ENCODE assay signal across 18 cellular contexts in genomic region chr5:73039082-73039481, GRCh38.
DNase-seq lines count a peak whose midpoint lies in the region; ATAC-seq, FAIRE-seq and TF ChIP-seq lines count a peak whose summit lies in the region.
"Had no signal": no experiment of that assay in that cellular context is flagged by ENCODE, and none has a peak within 500 bp of the region (broad histone marks: within the 10 kb centered on the region; RNA-seq: fewer than 3 reads in every experiment).

No MANE protein-coding gene starts in this region.

- H3K4me2 ChIP-seq in GM23248 (ENCODE audit: unreplicated experiment) (no peak overlapping the region), keratinocyte (ENCODE audit: control insufficient read depth, extremely low read depth, insufficient read depth, low read depth, low read length) (no peak overlapping the region)
- H3K4me2 ChIP-seq: smooth muscle cell had no signal

- FAIRE-seq in keratinocyte (lab: Jason Lieb, UNC) = peak; percentile 29
- FAIRE-seq: bronchial epithelial cell, endometrium had no signal

- in situ Hi-C loops in GM23248 (cut with MboI) = no loop called here

- dilution Hi-C loops in keratinocyte (cut with MboI; ENCODE audit: extremely low pct_ligation_motif_present, low sequenced_read_pairs) = no loop called here

- no peak for ATAC-seq in heart left ventricle
- ATAC-seq: heart right ventricle had no signal

- H3K9me3 ChIP-seq in GM23248 (ENCODE audit: low read depth) = no peaks in the 10 kb centered on the region
- no peaks in the 10 kb centered on the region for H3K9me3 ChIP-seq in keratinocyte (ENCODE audit: control insufficient read depth, low read depth, low read length)
- no peaks in the 10 kb centered on the region for H3K9me3 ChIP-seq in heart left ventricle
- H3K9me3 ChIP-seq: heart right ventricle had no signal

- H3K27me3 ChIP-seq in GM23248 (replicated peaks; ENCODE audit: insufficient read depth) (no peaks in the 10 kb centered on the region), keratinocyte (ENCODE audit: control insufficient read depth, extremely low read depth, insufficient read depth, low read length) (no peaks in the 10 kb centered on the region), heart left ventricle (no peaks in the 10 kb centered on the region)
- H3K27me3 ChIP-seq: heart right ventricle had no signal

- H3K9me2 ChIP-seq in GM23248 (ENCODE audit: insufficient read depth) = no peaks in the 10 kb centered on the region

- peaks cover 21% of the 10 kb centered on the region; the same call in 1 of the 2 replicates for H3K36me3 ChIP-seq in GM23248 (ENCODE audit: low read depth)
- H3K36me3 ChIP-seq in keratinocyte (ENCODE audit: control insufficient read depth in 2 of 2, extremely low read depth in 1 of 2, insufficient read depth in 2 of 2, low read length in 2 of 2) = peaks cover 3 to 5% of the 10 kb centered on the region in 2 experiments
- peaks cover 0 to 66% (median 39%) of the 10 kb centered on the region in 9 donors for H3K36me3 ChIP-seq in heart left ventricle

- H3K27ac ChIP-seq in GM23248 (no peak overlapping the region), keratinocyte (ENCODE audit: control insufficient read depth, insufficient read depth, low read length) (no peak overlapping the region), heart left ventricle (no peak overlapping the region)
- H3K27ac ChIP-seq: heart right ventricle had no signal

- H3K79me2 ChIP-seq in GM23248 (ENCODE audit: insufficient read depth) (no peaks in the 10 kb centered on the region), keratinocyte (ENCODE audit: control insufficient read depth, insufficient read depth, low read length) (no peaks in the 10 kb centered on the region)

- no peaks in the 10 kb centered on the region for H3F3A ChIP-seq in GM23248 (ENCODE audit: insufficient read depth)

- DNase-seq in GM23248 (peak; percentile 16), LNCaP clone FGC (ENCODE audit: low read depth) (peak; percentile 83), RPMI7951 (ENCODE audit: low read depth) (peak; percentile 11), keratinocyte (ENCODE audit: low read depth, low spot score) (no peak), C1 segment of cervical spinal cord (lab: John Stamatoyannopoulos, UW) (no peak), heart left ventricle (no peak)
- no peak for DNase-seq in activated CD8-positive, alpha-beta memory T cell treated with anti-CD3 and anti-CD28 coated beads, Interleukin-2, amount 50 U/mL, for 48 hours
- DNase-seq: activated CD4-positive, alpha-beta T cell treated with anti-CD3 and anti-CD28 coated beads, Interleukin-2, amount 50 U/mL, for 4 hours; CD4-positive, CD25-positive, alpha-beta regulatory T cell; heart right ventricle; NCI-H1048; nucleus accumbens; substantia nigra; T-helper 2 cell had no signal

- TF ChIP-seq CTCF in LNCaP clone FGC (IDR thresholded peaks at IDR 0.05; ENCODE audit: control insufficient read depth, extremely low read depth, insufficient read depth) (no peak), keratinocyte (optimal IDR thresholded peaks at IDR 0.05 in 1 of 3, IDR thresholded peaks at IDR 0.05 in 1 of 3, conservative IDR thresholded peaks at IDR 0.05 in 1 of 3; ENCODE audit: extremely low read depth in 1 of 3, insufficient read depth in 2 of 3, low read length in 3 of 3) (no peak), heart left ventricle (IDR thresholded peaks at IDR 0.05) (no peak)

- H3K4me1 ChIP-seq in GM23248 (ENCODE audit: insufficient read depth) = no peaks in the 10 kb centered on the region
- no peaks in the 10 kb centered on the region for H3K4me1 ChIP-seq in keratinocyte (ENCODE audit: control insufficient read depth, extremely low read depth, insufficient read depth, low read length)
- peaks cover 0 to 4% (median 0%) of the 10 kb centered on the region in 12 donors for H3K4me1 ChIP-seq in heart left ventricle

- intact Hi-C loops in heart left ventricle (cut with DNase I) = no loop called here

- H4K20me1 ChIP-seq in GM23248 (ENCODE audit: insufficient read depth) (no peaks in the 10 kb centered on the region), keratinocyte (ENCODE audit: control insufficient read depth, extremely low read depth, insufficient read depth, low read length) (no peaks in the 10 kb centered on the region)

- H3K9me1 ChIP-seq in keratinocyte (ENCODE audit: control insufficient read depth, extremely low read depth, insufficient read depth, low read length) = no peaks in the 10 kb centered on the region

- no peak overlapping the region for H2AFZ ChIP-seq in GM23248
- no peak overlapping the region for H2AFZ ChIP-seq in keratinocyte (ENCODE audit: control insufficient read depth, low read length)

- H3K9ac ChIP-seq in GM23248 = no peak overlapping the region
- no peak overlapping the region for H3K9ac ChIP-seq in keratinocyte (ENCODE audit: control insufficient read depth, extremely low read depth, insufficient read depth, low read length)

- H3K4me3 ChIP-seq in GM23248 = no peak overlapping the region
- no peak overlapping the region for H3K4me3 ChIP-seq in LNCaP clone FGC (ENCODE audit: low read depth, low read length)
- no peak overlapping the region for H3K4me3 ChIP-seq in keratinocyte (ENCODE audit: control insufficient read depth in 2 of 3, extremely low read depth in 1 of 3, insufficient read depth in 2 of 3, low read depth in 1 of 3, low read length in 3 of 3)
- no peak overlapping the region for H3K4me3 ChIP-seq in heart left ventricle
- H3K4me3 ChIP-seq: heart right ventricle, lung, smooth muscle cell had no signal

- TF ChIP-seq POLR2A in heart left ventricle (IDR thresholded peaks at IDR 0.05) = no peak

Comparison
In these comparisons a context has a peak if more than half of its experiments do, and no peak if none do; other contexts are left out.
1. DNase-seq: peak in GM23248 (single experiment), LNCaP clone FGC (single experiment) and RPMI7951 (single experiment); none in keratinocyte (single experiment), activated CD8-positive, alpha-beta memory T cell treated with anti-CD3 and anti-CD28 coated beads, Interleukin-2, amount 50 U/mL, for 48 hours (single experiment), C1 segment of cervical spinal cord (0 of 14) and heart left ventricle (0 of 5).